In the genomic region with DNA sequence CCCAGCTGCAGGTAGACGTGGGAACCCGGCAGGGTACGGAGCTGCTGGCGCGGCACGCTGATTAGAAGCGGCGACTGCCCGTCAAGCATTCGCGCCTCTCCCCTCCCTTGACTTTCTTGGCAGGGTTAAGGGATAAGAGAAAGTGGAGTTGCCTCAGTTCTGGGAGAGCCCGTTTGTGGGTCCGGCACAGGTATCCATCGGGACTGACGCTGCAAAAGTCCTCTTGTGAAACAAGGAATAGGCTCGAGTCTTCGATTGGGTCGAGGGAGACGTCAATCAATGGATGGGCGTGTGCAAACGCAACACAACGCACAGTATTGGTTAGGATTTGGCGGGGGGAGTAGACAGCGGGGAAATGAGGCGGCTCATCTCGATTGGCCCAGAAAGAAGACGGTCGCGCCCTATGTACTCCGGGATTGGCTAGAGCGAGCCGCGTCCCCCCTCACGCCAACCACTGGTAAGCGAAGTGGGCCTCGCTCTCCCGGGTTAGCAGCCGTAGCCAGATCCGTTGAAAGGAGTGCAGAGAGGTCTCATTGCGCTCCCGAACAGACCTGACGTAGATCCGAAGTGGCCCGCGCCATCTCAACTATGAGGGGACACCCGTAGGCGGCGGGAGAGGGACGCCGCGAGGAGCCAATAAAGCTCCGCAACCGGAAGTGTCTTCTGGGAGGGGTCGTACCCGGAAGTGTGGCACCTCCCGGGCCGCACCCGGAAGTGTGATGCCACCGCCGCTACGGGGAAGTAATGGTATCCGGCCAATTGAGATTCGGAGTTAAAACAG, we compare ENCODE assay signal across 8 cellular contexts. TPM values are rescaled to one million over a fixed set of nuclear protein-coding genes. Genes with fewer than 3 reads are reported as not detected.
DNase-seq lines count a peak whose midpoint lies in the region; ATAC-seq and TF ChIP-seq lines count a peak whose summit lies in the region.

A gene (plus strand): TSS at position 713 of the 781 bp plus-strand sequence. CDS start 296 bp downstream, outside the sequence.

- TF ChIP-seq POLR2A in upper lobe of left lung (IDR thresholded peaks at IDR 0.05), result peak in 3 of 4 donors; percentile 44 to 93 (median 87)

- H3K9me3 ChIP-seq in heart right ventricle, result no peaks in the 10 kb centered on the region
- H3K9me3 ChIP-seq in upper lobe of left lung, result no peaks in the 10 kb centered on the region

- WGBS in heart right ventricle, 2 donors, result 0% methylated on average over 62 to 63 of the region's 63 CpGs
- WGBS in upper lobe of left lung, 2 donors, result 1% methylated on average over 14 to 63 of the region's 63 CpGs

- intact Hi-C loops in T-helper 1 cell treated with Interleukin-12 subunit alpha and Interleukin-12 subunit beta and Interleukin-4 antibody, amounts not matched to agents 30 ng/mL and 1 ng/mL, for 36 hours (cut with micrococcal nuclease), result loop anchor here (1.0 kb wide), 10 partner anchors 22 to 1757 kb away; a partner anchor contains a TSS
- intact Hi-C loops in heart right ventricle (cut with DNase I) (loop anchor here in 1 of 10 donors (10.0 kb wide), 1 partner anchor 1536 kb away; no protein-coding TSS in a partner anchor), posterior cingulate gyrus (cut with DNase I) (no loop called here)

- H3K27me3 ChIP-seq in heart right ventricle (no peaks in the 10 kb centered on the region), upper lobe of left lung (no peaks in the 10 kb centered on the region)

- TF ChIP-seq CTCF in GM13976 (IDR thresholded peaks at IDR 0.05; ENCODE audit: borderline replicate concordance, control extremely low read depth, extremely low read depth, insufficient read depth, missing control alignments) (no peak), heart right ventricle (IDR thresholded peaks at IDR 0.05) (peak in 2 of 9 donors; percentile 28 to 38), upper lobe of left lung (IDR thresholded peaks at IDR 0.05) (peak in 2 of 6 experiments; percentile 36 to 45)

- peak in 1 of 4 donors; percentile 18 for TF ChIP-seq EP300 in upper lobe of left lung (IDR thresholded peaks at IDR 0.05)

- H3K4me3 ChIP-seq in heart right ventricle (peak within 1 kb of the TSS; percentile 77 to 91 (median 84)), upper lobe of left lung (peak within 1 kb of the TSS; percentile 58 to 89 (median 65))

- in situ Hi-C loops in GM13976 (cut with MboI; ENCODE audit: low sequenced_read_pairs, unreplicated experiment), result loop anchor here (25.0 kb wide), 1 partner anchor 1728 kb away; a partner anchor contains a TSS

- H3K36me3 ChIP-seq in heart right ventricle (peaks cover 0 to 32% (median 16%) of the 10 kb centered on the region in 9 donors), upper lobe of left lung (peaks cover 15 to 28% (median 24%) of the 10 kb centered on the region in 4 donors)

- ATAC-seq in HG02870 (IDR thresholded peaks at IDR 0.05; ENCODE audit: unreplicated experiment), result peak; percentile 96
- peak; percentile 99 to 100 (median 100) for ATAC-seq in heart right ventricle
- ATAC-seq in upper lobe of left lung (ENCODE audit: low FRiP score in 2 of 2), result peak; percentile 99

- DNase-seq in GM13976 (ENCODE audit: low spot score) (peak; percentile 96), NCI-H146 treated with DMSO at 0.1 percent for 48 hours (lab: John Stamatoyannopoulos, UW; ENCODE audit: unreplicated experiment) (peak; percentile 94), amniotic epithelial cell (ENCODE audit: low read depth) (peak; percentile 99), heart right ventricle (peak; percentile 95 to 98), posterior cingulate gyrus (peak; percentile 95 to 100 (median 96)), upper lobe of left lung (peak; percentile 94 to 98)

- peak within 1 kb of the TSS; percentile 83 to 98 (median 93) for H3K27ac ChIP-seq in heart right ventricle
- peak within 1 kb of the TSS; percentile 95 to 98 (median 96) for H3K27ac ChIP-seq in upper lobe of left lung

- H3K4me1 ChIP-seq in heart right ventricle (peaks cover 6 to 25% (median 16%) of the 10 kb centered on the region in 9 donors), upper lobe of left lung (peaks cover 11 to 29% (median 13%) of the 10 kb centered on the region in 4 donors)

RNA-seq across cellular contexts. Expression of the gene that starts here (rescaled TPM):
- total RNA-seq in T-helper 1 cell treated with Interleukin-12 subunit alpha and Interleukin-12 subunit beta and Interleukin-4 antibody, amounts not matched to agents 30 ng/mL and 1 ng/mL, for 36 hours, result 81.9 and 85.0 TPM in 2 replicates
- 10 to 100 TPM; 15.8 to 26.4 (median 17.6) TPM for total RNA-seq in heart right ventricle
- polyA plus RNA-seq in heart right ventricle, result 10 to 100 TPM in 1 of 2 donors, 1 to 10 TPM in 1; 8.8 to 10.8 TPM
- total RNA-seq in upper lobe of left lung, result 10 to 100 TPM; 32.1 to 75.2 (median 52.5) TPM

Comparison
In these comparisons a context has a peak if more than half of its experiments do, and no peak if none do; other contexts are left out.
1. Peak in every context shown above with its lines: DNase-seq, ATAC-seq, H3K4me3 ChIP-seq and H3K27ac ChIP-seq.